ENCODE assay signal across 30 cellular contexts in genomic region chr12:94609917-94610443, GRCh38.
"Had no signal": no experiment of that assay in that cellular context is flagged by ENCODE, and none has a peak within 500 bp of the region (broad histone marks: within the 10 kb centered on the region; RNA-seq: fewer than 3 reads in every experiment).

No MANE protein-coding gene starts in this region.

- H3K4me1 Mint-ChIP-seq: activated CD4-positive, alpha-beta T cell treated with anti-CD3 and anti-CD28 coated beads for 36 hours; activated CD8-positive, alpha-beta memory T cell treated with anti-CD3 and anti-CD28 coated beads, Interleukin-2, amount 10 ng/mL, durations not matched to agents 7 days and 5 days; naive thymus-derived CD8-positive, alpha-beta T cell had no signal

- H3K27me3 ChIP-seq: adrenal gland, body of pancreas, colonic mucosa, dorsolateral prefrontal cortex, gastroesophageal sphincter, neural progenitor cell, right atrium auricular region, tibial nerve had no signal

- DNase-seq: activated CD4-positive, alpha-beta T cell treated with anti-CD3 and anti-CD28 coated beads for 36 hours; activated CD4-positive, CD25-positive, alpha-beta regulatory T cell; activated CD8-positive, alpha-beta memory T cell treated with anti-CD3 and anti-CD28 coated beads, Interleukin-2, amount 10 ng/mL, durations not matched to agents 7 days and 5 days; activated CD8-positive, alpha-beta T cell treated with anti-CD3 and anti-CD28 coated beads, Interleukin-2, amount 10 ng/mL, durations not matched to agents 7 days and 5 days; activated naive CD4-positive, alpha-beta T cell; activated T-cell treated with anti-CD3 and anti-CD28 coated beads, Interleukin-2, amount 50 U/mL, for 48 hours; adrenal gland; aorta; body of pancreas; cerebellar nuclear complex; colonic mucosa; dorsolateral prefrontal cortex; effector memory CD4-positive, alpha-beta T cell; erythroblast; hippocampal formation; immature natural killer cell; kidney; left colon; naive thymus-derived CD8-positive, alpha-beta T cell; occipital lobe; stimulated activated CD4-positive, alpha-beta T cell treated with anti-CD3 and anti-CD28 coated beads, Interleukin-15, amount 100 ng/mL, for 24 hours; stimulated activated CD4-positive, alpha-beta T cell treated with anti-CD3 and anti-CD28 coated beads, Interleukin-2, amount 100 ng/mL, for 24 hours; stimulated activated naive CD4-positive, alpha-beta T cell had no signal

- H3K4me2 ChIP-seq: neural progenitor cell had no signal

- H3K4me3 Mint-ChIP-seq: activated CD4-positive, alpha-beta T cell treated with anti-CD3 and anti-CD28 coated beads for 36 hours; activated CD8-positive, alpha-beta memory T cell treated with anti-CD3 and anti-CD28 coated beads, Interleukin-2, amount 10 ng/mL, durations not matched to agents 7 days and 5 days; activated CD8-positive, alpha-beta T cell treated with anti-CD3 and anti-CD28 coated beads, Interleukin-2, amount 10 ng/mL, durations not matched to agents 7 days and 5 days; activated naive CD8-positive, alpha-beta T cell; immature natural killer cell; memory B cell; naive thymus-derived CD8-positive, alpha-beta T cell; neural progenitor cell had no signal

- H2AFZ ChIP-seq: neural progenitor cell had no signal

- H3K4me3 ChIP-seq: adrenal gland, body of pancreas, colonic mucosa, dorsolateral prefrontal cortex, gastroesophageal sphincter, neural progenitor cell, right atrium auricular region, tibial nerve had no signal

- H3K4me1 ChIP-seq: colonic mucosa had no signal

- H3K9ac ChIP-seq: neural progenitor cell had no signal

- H3K27ac ChIP-seq: adrenal gland, body of pancreas, colonic mucosa, gastroesophageal sphincter, neural progenitor cell, right atrium auricular region, tibial nerve had no signal

- H3K9me3 Mint-ChIP-seq: activated T-helper 2 cell treated with anti-CD3 and anti-CD28 coated beads, Interferon-gamma antibody, Interleukin-2, Interleukin-4, amounts not matched to agents 10 μg/mL and 5 μg/mL and 100 μg/mL, durations not matched to agents 14 hours and 24 hours and 36 hours had no signal

- H3K36me3 Mint-ChIP-seq: activated CD8-positive, alpha-beta memory T cell treated with anti-CD3 and anti-CD28 coated beads, Interleukin-2, amount 10 ng/mL, durations not matched to agents 7 days and 5 days; activated naive CD8-positive, alpha-beta T cell had no signal

- H3K9me3 ChIP-seq: adrenal gland, colonic mucosa had no signal

- H3K27me3 Mint-ChIP-seq: memory B cell had no signal

- H3K36me3 ChIP-seq: adrenal gland, colonic mucosa, gastroesophageal sphincter, neural progenitor cell, right atrium auricular region, tibial nerve had no signal

- H3K27ac Mint-ChIP-seq: activated CD4-positive, alpha-beta T cell treated with anti-CD3 and anti-CD28 coated beads for 36 hours; activated CD8-positive, alpha-beta memory T cell treated with anti-CD3 and anti-CD28 coated beads, Interleukin-2, amount 10 ng/mL, durations not matched to agents 7 days and 5 days; activated CD8-positive, alpha-beta T cell treated with anti-CD3 and anti-CD28 coated beads, Interleukin-2, amount 10 ng/mL, durations not matched to agents 7 days and 5 days; activated naive CD8-positive, alpha-beta T cell; activated T-helper 2 cell treated with anti-CD3 and anti-CD28 coated beads, Interferon-gamma antibody, Interleukin-2, Interleukin-4, amounts not matched to agents 10 μg/mL and 5 μg/mL and 100 μg/mL, durations not matched to agents 14 hours and 24 hours and 36 hours; memory B cell; neural progenitor cell had no signal
